ENCODE assay signal across 8 cellular contexts in genomic region chr1:26529405-26529654, GRCh38. TPM values are rescaled to one million over a fixed set of nuclear protein-coding genes. Genes with fewer than 3 reads are reported as not detected.
DNase-seq lines count a peak whose midpoint lies in the region; ATAC-seq and TF ChIP-seq lines count a peak whose summit lies in the region.

No MANE protein-coding gene starts in this region.

- peak overlapping the region; percentile 64 for H3K4me3 ChIP-seq in SU-DHL-6 (ENCODE audit: insufficient read depth, low read length, poor library complexity, severe bottlenecking)

- no peaks in the 10 kb centered on the region; the same call in 1 of the 2 replicates for H3K79me2 ChIP-seq in SU-DHL-6 (ENCODE audit: insufficient read depth, low read length)

- H3K4me1 Mint-ChIP-seq in stimulated activated naive B cell treated with anti-CD40 and anti-IgM and Interleukin-4, amounts not matched to agents 10 μg/mL and 1 μg/mL and 100 μg/mL, for 72 hours = peaks cover 24 to 38% of the 10 kb centered on the region in 2 donors

- H3K27ac ChIP-seq in SU-DHL-6 (ENCODE audit: low read depth, low read length) = no peak overlapping the region
- no peak overlapping the region for H3K27ac ChIP-seq in foreskin keratinocyte

- peaks cover 11% of the 10 kb centered on the region for H3K4me1 ChIP-seq in foreskin keratinocyte

- peak overlapping the region; percentile 85 for H3K4me2 ChIP-seq in SU-DHL-6 (ENCODE audit: low read depth, low read length, poor library complexity, severe bottlenecking)

- peaks cover 8% of the 10 kb centered on the region in 2 donors for H3K27me3 Mint-ChIP-seq in stimulated activated naive B cell treated with anti-CD40 and anti-IgM and Interleukin-4, amounts not matched to agents 10 μg/mL and 1 μg/mL and 100 μg/mL, for 72 hours

- peak overlapping the region; percentile 97 for H2AFZ ChIP-seq in SU-DHL-6 (ENCODE audit: low read depth, low read length, severe bottlenecking)

- H4K20me1 ChIP-seq in SU-DHL-6 (ENCODE audit: low read depth, low read length) = no peaks in the 10 kb centered on the region

- ATAC-seq in foreskin keratinocyte = peak; percentile 5
- ATAC-seq in stimulated activated naive B cell treated with anti-CD40 and anti-IgM and Interleukin-4, amounts not matched to agents 10 μg/mL and 1 μg/mL and 100 μg/mL, for 72 hours (replicated peaks) = peak; percentile 48 to 54

- no peaks in the 10 kb centered on the region for H3K9me2 ChIP-seq in SU-DHL-6 (replicated peaks; ENCODE audit: insufficient read depth, low read length)

- peak overlapping the region; percentile 90 for H3K27ac Mint-ChIP-seq in stimulated activated naive B cell treated with anti-CD40 and anti-IgM and Interleukin-4, amounts not matched to agents 10 μg/mL and 1 μg/mL and 100 μg/mL, for 72 hours

- TF ChIP-seq CTCF in SU-DHL-6 (IDR thresholded peaks at IDR 0.05; ENCODE audit: insufficient read depth, low read length, poor library complexity, severe bottlenecking) (no peak), foreskin keratinocyte (conservative IDR thresholded peaks at IDR 0.05) (no peak)

- no peaks in the 10 kb centered on the region for H3K36me3 ChIP-seq in SU-DHL-6 (ENCODE audit: low read length)

- H3K27me3 ChIP-seq in SU-DHL-6 (ENCODE audit: low read length) (no peaks in the 10 kb centered on the region), foreskin keratinocyte (no peaks in the 10 kb centered on the region)

- H3K9ac ChIP-seq in SU-DHL-6 (ENCODE audit: low read length) = peak overlapping the region; percentile 78

- no peaks in the 10 kb centered on the region for H3K9me3 Mint-ChIP-seq in stimulated activated naive B cell treated with anti-CD40 and anti-IgM and Interleukin-4, amounts not matched to agents 10 μg/mL and 1 μg/mL and 100 μg/mL, for 72 hours

- H3F3A ChIP-seq in SU-DHL-6 (ENCODE audit: insufficient read depth) = no peaks in the 10 kb centered on the region

- H3K36me3 Mint-ChIP-seq in stimulated activated naive B cell treated with anti-CD40 and anti-IgM and Interleukin-4, amounts not matched to agents 10 μg/mL and 1 μg/mL and 100 μg/mL, for 72 hours = peaks cover 3 to 4% of the 10 kb centered on the region in 2 donors

- DNase-seq in NCI-H146 treated with DMSO at 0.1 percent for 48 hours (lab: John Stamatoyannopoulos, UW; ENCODE audit: unreplicated experiment) (peak; percentile 43), NCI-H146 (lab: John Stamatoyannopoulos, UW) (no peak), foreskin keratinocyte (no peak), cortex of kidney (lab: John Stamatoyannopoulos, UW) (no peak), A172 (ENCODE audit: low spot score) (no peak), NCI-H2029 (lab: John Stamatoyannopoulos, UW) (no peak)
- DNase-seq in stimulated activated naive B cell treated with anti-CD40 and anti-IgM and Interleukin-4, amounts not matched to agents 10 μg/mL and 1 μg/mL and 100 μg/mL, for 72 hours = no peak

- peak overlapping the region; percentile 87 to 95 for H3K4me3 Mint-ChIP-seq in stimulated activated naive B cell treated with anti-CD40 and anti-IgM and Interleukin-4, amounts not matched to agents 10 μg/mL and 1 μg/mL and 100 μg/mL, for 72 hours

- H3K9me3 ChIP-seq in SU-DHL-6 (ENCODE audit: insufficient read depth, low read length) = no peaks in the 10 kb centered on the region

RNA-seq across cellular contexts. Expression of gene RPS6KA1, which starts 0.2 kb away (rescaled TPM):
- total RNA-seq in foreskin keratinocyte = 86.4 and 91.6 TPM in 2 replicates
- polyA plus RNA-seq in foreskin keratinocyte = 57.7 and 65.0 TPM in 2 replicates
- 14.6 and 22.2 TPM in 2 replicates for total RNA-seq in A172 (2014; rRNA removed; shearing (Covaris generic))

RNA-seq across cellular contexts. Expression of gene HMGN2, which starts 57.1 kb away (rescaled TPM):
- total RNA-seq in foreskin keratinocyte = 403 and 474 TPM in 2 replicates
- polyA plus RNA-seq in foreskin keratinocyte = 515 and 649 TPM in 2 replicates
- 470 and 477 TPM in 2 replicates for total RNA-seq in A172 (2014; rRNA removed; shearing (Covaris generic))
